ENCODE assay signal across 16 cellular contexts in genomic region chr10:111706331-111706730, GRCh38.
DNase-seq lines count a peak whose midpoint lies in the region; ATAC-seq and TF ChIP-seq lines count a peak whose summit lies in the region.
"Had no signal": no experiment of that assay in that cellular context is flagged by ENCODE, and none has a peak within 500 bp of the region (broad histone marks: within the 10 kb centered on the region; RNA-seq: fewer than 3 reads in every experiment).

No MANE protein-coding gene starts in this region.

- peak overlapping the region; percentile 21 for H3K9ac ChIP-seq in adipocyte (ENCODE audit: low read length)
- H3K9ac ChIP-seq: BLaER1 treated with 17β-estradiol and CSF1 and Interleukin-3, amounts not matched to agents 10 nM and 100 nM had no signal

- H3K36me3 ChIP-seq in adipocyte (ENCODE audit: control insufficient read depth, insufficient read depth, low read length, severe bottlenecking), result no peaks in the 10 kb centered on the region
- H3K36me3 ChIP-seq: BLaER1 treated with 17β-estradiol and CSF1 and Interleukin-3, amounts not matched to agents 10 nM and 100 nM had no signal

- no peaks in the 10 kb centered on the region for H3K36me3 Mint-ChIP-seq in activated CD4-positive, alpha-beta memory T cell treated with anti-CD3 and anti-CD28 coated beads for 36 hours
- H3K36me3 Mint-ChIP-seq: CD8-positive, alpha-beta T cell had no signal

- DNase-seq in AG10803 (ENCODE audit: low read depth) (peak; percentile 10), adipocyte (ENCODE audit: low read depth) (no peak), fibroblast of mammary gland (ENCODE audit: low read depth) (peak; percentile 78), 8988T (no peak)
- DNase-seq in activated CD4-positive, alpha-beta memory T cell treated with anti-CD3 and anti-CD28 coated beads for 36 hours, result no peak
- DNase-seq: ACHN; AML-193; Caco-2; Calu3; CD4-positive, alpha-beta T cell; CD8-positive, alpha-beta T cell; DMS79 treated with DMSO at 0.1 percent for 48 hours; GF-D8 had no signal

- H3K4me1 Mint-ChIP-seq in activated CD4-positive, alpha-beta memory T cell treated with anti-CD3 and anti-CD28 coated beads for 36 hours (ENCODE audit: low read depth), result no peaks in the 10 kb centered on the region
- H3K4me1 Mint-ChIP-seq: B cell had no signal

- H3K27me3 Mint-ChIP-seq in activated CD4-positive, alpha-beta memory T cell treated with anti-CD3 and anti-CD28 coated beads for 36 hours, result peaks cover 1% of the 10 kb centered on the region
- H3K27me3 Mint-ChIP-seq: B cell; CD4-positive, alpha-beta T cell had no signal

- intact Hi-C loops in activated CD4-positive, alpha-beta memory T cell treated with anti-CD3 and anti-CD28 coated beads for 36 hours (cut with micrococcal nuclease), result no loop called here

- H3K4me3 Mint-ChIP-seq in activated CD4-positive, alpha-beta memory T cell treated with anti-CD3 and anti-CD28 coated beads for 36 hours, result no peak overlapping the region
- H3K4me3 Mint-ChIP-seq: B cell; CD4-positive, alpha-beta T cell; CD8-positive, alpha-beta T cell had no signal

- H3K4me1 ChIP-seq in adipocyte (ENCODE audit: control insufficient read depth, insufficient read depth, low read length), result peaks cover 48% of the 10 kb centered on the region
- H3K4me1 ChIP-seq: Caco-2 had no signal

- POLR2A ChIA-PET in activated CD4-positive, alpha-beta memory T cell treated with anti-CD3 and anti-CD28 coated beads for 36 hours (lab: Charles Lee), result no interaction called here

- H3K4me3 ChIP-seq in AG10803 (ENCODE audit: low read length) (no peak overlapping the region), adipocyte (ENCODE audit: low read length) (no peak overlapping the region), fibroblast of mammary gland (ENCODE audit: control insufficient read depth, low read depth, low read length) (no peak overlapping the region)
- H3K4me3 ChIP-seq: BLaER1 treated with 17β-estradiol and CSF1 and Interleukin-3, amounts not matched to agents 10 nM and 100 nM had no signal

- ATAC-seq in HG03521 (IDR thresholded peaks at IDR 0.05; ENCODE audit: unreplicated experiment), result no peak
- ATAC-seq: CD8-positive, alpha-beta T cell had no signal

- no peaks in the 10 kb centered on the region for H3K27me3 ChIP-seq in adipocyte (replicated peaks; ENCODE audit: control insufficient read depth, insufficient read depth, low read length)
- H3K27me3 ChIP-seq: BLaER1 treated with 17β-estradiol and CSF1 and Interleukin-3, amounts not matched to agents 10 nM and 100 nM had no signal

- CTCF ChIA-PET in activated CD4-positive, alpha-beta memory T cell treated with anti-CD3 and anti-CD28 coated beads for 36 hours (lab: Charles Lee), result no interaction called here

- no peak overlapping the region for H3K27ac Mint-ChIP-seq in activated CD4-positive, alpha-beta memory T cell treated with anti-CD3 and anti-CD28 coated beads for 36 hours
- H3K27ac Mint-ChIP-seq: B cell; CD4-positive, alpha-beta T cell; CD8-positive, alpha-beta T cell had no signal

- no peak for TF ChIP-seq CTCF in AG10803 (conservative IDR thresholded peaks at IDR 0.05; ENCODE audit: low read length)
- no peak for TF ChIP-seq CTCF in fibroblast of mammary gland (conservative IDR thresholded peaks at IDR 0.05; ENCODE audit: control insufficient read depth, insufficient read depth, low read depth, low read length)

- no peaks in the 10 kb centered on the region for H3K9me3 Mint-ChIP-seq in activated CD4-positive, alpha-beta memory T cell treated with anti-CD3 and anti-CD28 coated beads for 36 hours
- H3K9me3 Mint-ChIP-seq: CD4-positive, alpha-beta T cell; CD8-positive, alpha-beta T cell had no signal

- H3K9me3 ChIP-seq in adipocyte (ENCODE audit: control insufficient read depth, low read length), result no peaks in the 10 kb centered on the region
- H3K9me3 ChIP-seq: BLaER1 treated with 17β-estradiol and CSF1 and Interleukin-3, amounts not matched to agents 10 nM and 100 nM; Caco-2 had no signal

Comparison
In these comparisons a context has a peak if more than half of its experiments do, and no peak if none do; other contexts are left out.
1. DNase-seq: peak in AG10803 (single experiment) and fibroblast of mammary gland (single experiment); none in adipocyte (single experiment), activated CD4-positive, alpha-beta memory T cell treated with anti-CD3 and anti-CD28 coated beads for 36 hours (single experiment) and 8988T (single experiment).